13 cellular contexts compared by ENCODE assay signal in genomic region chr5:9362600-9362999, GRCh38.
A peak's percentile ranks its signal among the peaks of the same experiment; 100 is the strongest.
DNase-seq lines count a peak whose midpoint lies in the region; ATAC-seq and TF ChIP-seq lines count a peak whose summit lies in the region.
"Had no signal": no experiment of that assay in that cellular context is flagged by ENCODE, and none has a peak within 500 bp of the region (broad histone marks: within the 10 kb centered on the region; RNA-seq: fewer than 3 reads in every experiment).

No MANE protein-coding gene starts in this region.

- no peaks in the 10 kb centered on the region for H3K36me3 ChIP-seq in smooth muscle cell (ENCODE audit: low read depth)

- no peaks in the 10 kb centered on the region for H3K9me3 ChIP-seq in smooth muscle cell (replicated peaks; ENCODE audit: low read depth)

- no peaks in the 10 kb centered on the region for H3K27me3 ChIP-seq in smooth muscle cell (ENCODE audit: low read depth)

- no peak overlapping the region for H3K9ac ChIP-seq in smooth muscle cell (ENCODE audit: low read depth)

- peak overlapping the region; percentile 30 for H3K4me2 ChIP-seq in smooth muscle cell

- H3K4me1 ChIP-seq in smooth muscle cell (ENCODE audit: low read depth): no peaks in the 10 kb centered on the region

- peaks cover 5% of the 10 kb centered on the region for H3F3A ChIP-seq in smooth muscle cell (ENCODE audit: low read depth)

- 92% methylated on average over 3 of the region's 3 CpGs for WGBS in smooth muscle cell (ENCODE audit: low lambda C conversion rate)

- no peak overlapping the region for H2AFZ ChIP-seq in smooth muscle cell (ENCODE audit: low read depth)

- peak; percentile 53 for ATAC-seq in GM19023 (IDR thresholded peaks at IDR 0.05; ENCODE audit: unreplicated experiment)
- ATAC-seq in GM21786 (IDR thresholded peaks at IDR 0.05; ENCODE audit: unreplicated experiment): peak; percentile 40
- ATAC-seq in HG03175 (IDR thresholded peaks at IDR 0.05; ENCODE audit: unreplicated experiment): peak; percentile 32

- H3K27ac ChIP-seq in smooth muscle cell (ENCODE audit: low read depth): no peak overlapping the region

- H4K20me1 ChIP-seq in smooth muscle cell (ENCODE audit: low read depth): peaks cover 5% of the 10 kb centered on the region

- H3K4me3 ChIP-seq in smooth muscle cell: no peak overlapping the region

- peaks cover 7% of the 10 kb centered on the region for H3K79me2 ChIP-seq in smooth muscle cell (ENCODE audit: low read depth)

- DNase-seq in smooth muscle cell (lab: John Stamatoyannopoulos, UW; ENCODE audit: unreplicated experiment) (no peak), DMS 273 (lab: John Stamatoyannopoulos, UW; ENCODE audit: unreplicated experiment) (no peak), SW 1271 (lab: John Stamatoyannopoulos, UW) (no peak), mucosa of gallbladder (ENCODE audit: low spot score) (no peak)
- DNase-seq: activated CD4-positive, alpha-beta T cell treated with anti-CD3 and anti-CD28 coated beads, Interleukin-2, amount 10 ng/mL, durations not matched to agents 24 days and 14 days; activated naive CD4-positive, alpha-beta T cell treated with Interleukin-2 at 50 U/mL for 16 hours; DMS53; Kasumi-1; kidney; NCI-H524 treated with DMSO at 0.1 percent for 48 hours had no signal

- no peak for TF ChIP-seq CTCF in smooth muscle cell (IDR thresholded peaks at IDR 0.05; ENCODE audit: borderline replicate concordance, insufficient read depth, poor library complexity, severe bottlenecking)
